ENCODE assay signal across 12 cellular contexts in genomic region chr21:35342440-35342839, GRCh38.
A peak's percentile ranks its signal among the peaks of the same experiment; 100 is the strongest.
DNase-seq lines count a peak whose midpoint lies in the region; ATAC-seq and TF ChIP-seq lines count a peak whose summit lies in the region.
"Had no signal": no experiment of that assay in that cellular context is flagged by ENCODE, and none has a peak within 500 bp of the region (broad histone marks: within the 10 kb centered on the region; RNA-seq: fewer than 3 reads in every experiment).

No MANE protein-coding gene starts in this region.

- H3K4me1 Mint-ChIP-seq in natural killer cell treated with Interleukin-12 subunit alpha and Interleukin-12 subunit beta and Interleukin-15 and Interleukin-18, amount 100 ng/mL, for 72 hours (ENCODE audit: low read depth in 2 of 2): peaks cover 46 to 49% of the 10 kb centered on the region in 2 donors
- peaks cover 0 to 10% of the 10 kb centered on the region in 2 donors for H3K4me1 Mint-ChIP-seq in natural killer cell
- peaks cover 22% of the 10 kb centered on the region for H3K4me1 Mint-ChIP-seq in activated CD4-positive, alpha-beta memory T cell treated with anti-CD3 and anti-CD28 coated beads, Interleukin-2, amount 10 ng/mL, durations not matched to agents 7 days and 5 days
- H3K4me1 Mint-ChIP-seq in stimulated activated naive CD8-positive, alpha-beta T cell treated with anti-CD3 and anti-CD28 coated beads, Interleukin-15, Interleukin-2, amounts not matched to agents 100 ng/mL and 50 ng/mL, for 24 hours (ENCODE audit: low read depth): peaks cover 46% of the 10 kb centered on the region

- H3K27ac Mint-ChIP-seq in natural killer cell treated with Interleukin-12 subunit alpha and Interleukin-12 subunit beta and Interleukin-15 and Interleukin-18, amount 100 ng/mL, for 72 hours: peak overlapping the region; percentile 82 to 97
- H3K27ac Mint-ChIP-seq in natural killer cell: no peak overlapping the region
- peak overlapping the region; percentile 63 for H3K27ac Mint-ChIP-seq in activated CD4-positive, alpha-beta memory T cell treated with anti-CD3 and anti-CD28 coated beads, Interleukin-2, amount 10 ng/mL, durations not matched to agents 7 days and 5 days
- peak overlapping the region; percentile 96 for H3K27ac Mint-ChIP-seq in stimulated activated naive CD8-positive, alpha-beta T cell treated with anti-CD3 and anti-CD28 coated beads, Interleukin-15, Interleukin-2, amounts not matched to agents 100 ng/mL and 50 ng/mL, for 24 hours

- intact Hi-C loops in natural killer cell (cut with micrococcal nuclease): no loop called here

- peaks cover 6% of the 10 kb centered on the region for H3K9me3 Mint-ChIP-seq in natural killer cell treated with Interleukin-12 subunit alpha and Interleukin-12 subunit beta and Interleukin-15 and Interleukin-18, amount 100 ng/mL, for 72 hours
- H3K9me3 Mint-ChIP-seq in natural killer cell: no peaks in the 10 kb centered on the region
- peaks cover 5% of the 10 kb centered on the region for H3K9me3 Mint-ChIP-seq in activated CD4-positive, alpha-beta memory T cell treated with anti-CD3 and anti-CD28 coated beads, Interleukin-2, amount 10 ng/mL, durations not matched to agents 7 days and 5 days
- peaks cover 14% of the 10 kb centered on the region for H3K9me3 Mint-ChIP-seq in stimulated activated naive CD8-positive, alpha-beta T cell treated with anti-CD3 and anti-CD28 coated beads, Interleukin-15, Interleukin-2, amounts not matched to agents 100 ng/mL and 50 ng/mL, for 24 hours

- TF ChIP-seq CTCF in natural killer cell (IDR thresholded peaks at IDR 0.05): no peak

- CTCF ChIA-PET in activated CD4-positive, alpha-beta memory T cell treated with anti-CD3 and anti-CD28 coated beads, Interleukin-2, amount 10 ng/mL, durations not matched to agents 7 days and 5 days (lab: Charles Lee): no interaction called here

- POLR2A ChIA-PET in activated CD4-positive, alpha-beta memory T cell treated with anti-CD3 and anti-CD28 coated beads, Interleukin-2, amount 10 ng/mL, durations not matched to agents 7 days and 5 days (lab: Charles Lee): no interaction called here

- peak overlapping the region; percentile 78 for H3K4me3 Mint-ChIP-seq in natural killer cell treated with Interleukin-12 subunit alpha and Interleukin-12 subunit beta and Interleukin-15 and Interleukin-18, amount 100 ng/mL, for 72 hours
- no peak overlapping the region for H3K4me3 Mint-ChIP-seq in natural killer cell
- H3K4me3 Mint-ChIP-seq in activated CD4-positive, alpha-beta memory T cell treated with anti-CD3 and anti-CD28 coated beads, Interleukin-2, amount 10 ng/mL, durations not matched to agents 7 days and 5 days: peak overlapping the region; percentile 43
- peak overlapping the region; percentile 60 for H3K4me3 Mint-ChIP-seq in stimulated activated naive CD8-positive, alpha-beta T cell treated with anti-CD3 and anti-CD28 coated beads, Interleukin-15, Interleukin-2, amounts not matched to agents 100 ng/mL and 50 ng/mL, for 24 hours

- no peak for DNase-seq in natural killer cell treated with Interleukin-12 subunit alpha and Interleukin-12 subunit beta and Interleukin-15 and Interleukin-18, amount 100 ng/mL, for 72 hours (ENCODE audit: low spot score)
- DNase-seq in natural killer cell (no peak), RKO (ENCODE audit: low spot score) (no peak), ACHN (no peak)
- DNase-seq in activated CD4-positive, alpha-beta memory T cell treated with anti-CD3 and anti-CD28 coated beads, Interleukin-2, amount 10 ng/mL, durations not matched to agents 7 days and 5 days: peak; percentile 26
- DNase-seq in activated effector memory CD4-positive, alpha-beta T cell treated with anti-CD3 and anti-CD28 coated beads, Interleukin-2, amount 50 U/mL, for 16 hours: no peak
- DNase-seq: left lung, NCI-H187 treated with DMSO at 0.1 percent for 48 hours, right cardiac atrium, stomach had no signal

- H3K27me3 Mint-ChIP-seq in natural killer cell treated with Interleukin-12 subunit alpha and Interleukin-12 subunit beta and Interleukin-15 and Interleukin-18, amount 100 ng/mL, for 72 hours: peaks cover 13 to 15% of the 10 kb centered on the region in 2 donors
- H3K27me3 Mint-ChIP-seq in natural killer cell (ENCODE audit: low read depth in 2 of 2): peaks cover 22 to 35% of the 10 kb centered on the region in 2 donors
- H3K27me3 Mint-ChIP-seq in activated CD4-positive, alpha-beta memory T cell treated with anti-CD3 and anti-CD28 coated beads, Interleukin-2, amount 10 ng/mL, durations not matched to agents 7 days and 5 days: no peaks in the 10 kb centered on the region
- H3K27me3 Mint-ChIP-seq in stimulated activated naive CD8-positive, alpha-beta T cell treated with anti-CD3 and anti-CD28 coated beads, Interleukin-15, Interleukin-2, amounts not matched to agents 100 ng/mL and 50 ng/mL, for 24 hours: peaks cover 5% of the 10 kb centered on the region

- in situ Hi-C loops in ACHN (cut with HindIII; ENCODE audit: low pct_ligation_motif_present, low pct_unique_long_range_greater_than_20kb, low sequenced_read_pairs): no loop called here

- ATAC-seq in natural killer cell treated with Interleukin-12 subunit alpha and Interleukin-12 subunit beta and Interleukin-15 and Interleukin-18, amount 100 ng/mL, for 72 hours: peak; percentile 60 to 75
- ATAC-seq in natural killer cell (no peak), HG03575 (IDR thresholded peaks at IDR 0.05; ENCODE audit: extremely low read depth, insufficient number of reproducible peaks, low FRiP score, unreplicated experiment) (peak; percentile 85)
- ATAC-seq: left lung, right cardiac atrium had no signal

- peaks cover 11% of the 10 kb centered on the region for H3K36me3 Mint-ChIP-seq in natural killer cell treated with Interleukin-12 subunit alpha and Interleukin-12 subunit beta and Interleukin-15 and Interleukin-18, amount 100 ng/mL, for 72 hours
- no peaks in the 10 kb centered on the region for H3K36me3 Mint-ChIP-seq in natural killer cell
- no peaks in the 10 kb centered on the region for H3K36me3 Mint-ChIP-seq in activated CD4-positive, alpha-beta memory T cell treated with anti-CD3 and anti-CD28 coated beads, Interleukin-2, amount 10 ng/mL, durations not matched to agents 7 days and 5 days (ENCODE audit: low read depth)
- H3K36me3 Mint-ChIP-seq in stimulated activated naive CD8-positive, alpha-beta T cell treated with anti-CD3 and anti-CD28 coated beads, Interleukin-15, Interleukin-2, amounts not matched to agents 100 ng/mL and 50 ng/mL, for 24 hours (ENCODE audit: low read depth): peaks cover 8% of the 10 kb centered on the region

Comparison
In these comparisons a context has a peak if more than half of its experiments do, and no peak if none do; other contexts are left out.
1. ATAC-seq: peak in natural killer cell treated with Interleukin-12 subunit alpha and Interleukin-12 subunit beta and Interleukin-15 and Interleukin-18, amount 100 ng/mL, for 72 hours (2 of 2) and HG03575 (single experiment); none in natural killer cell (0 of 3).
2. H3K27ac Mint-ChIP-seq: peak in natural killer cell treated with Interleukin-12 subunit alpha and Interleukin-12 subunit beta and Interleukin-15 and Interleukin-18, amount 100 ng/mL, for 72 hours (2 of 2), activated CD4-positive, alpha-beta memory T cell treated with anti-CD3 and anti-CD28 coated beads, Interleukin-2, amount 10 ng/mL, durations not matched to agents 7 days and 5 days (single experiment) and stimulated activated naive CD8-positive, alpha-beta T cell treated with anti-CD3 and anti-CD28 coated beads, Interleukin-15, Interleukin-2, amounts not matched to agents 100 ng/mL and 50 ng/mL, for 24 hours (single experiment); none in natural killer cell (0 of 2).